Comparison of ENCODE assay signal across 10 cellular contexts in the genomic region with DNA sequence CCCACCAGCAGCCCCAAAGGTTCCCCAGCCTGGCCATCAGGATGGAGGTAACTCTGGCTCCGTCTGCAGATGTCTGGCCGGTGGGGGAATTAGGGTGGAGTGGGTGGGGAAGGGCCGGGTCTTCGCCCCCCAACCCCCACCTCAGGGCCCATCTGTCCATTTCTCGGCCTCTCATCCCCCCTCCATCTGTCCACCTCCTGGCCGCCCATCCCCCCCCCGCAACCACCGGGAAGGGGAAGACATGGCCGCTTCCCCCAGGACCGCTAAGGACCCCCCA. TPM values are rescaled to one million over a fixed set of nuclear protein-coding genes. Genes with fewer than 3 reads are reported as not detected.
DNase-seq lines count a peak whose midpoint lies in the region; ATAC-seq and TF ChIP-seq lines count a peak whose summit lies in the region.
"Had no signal": no experiment of that assay in that cellular context is flagged by ENCODE, and none has a peak within 500 bp of the region (broad histone marks: within the 10 kb centered on the region; RNA-seq: fewer than 3 reads in every experiment).

No MANE protein-coding gene starts in this region.

- no peak for TF ChIP-seq RAD21 in IMR-90 (IDR thresholded peaks at IDR 0.05; ENCODE audit: low read length)

- DNase-seq in IMR-90 (no peak), brain microvascular endothelial cell (no peak), HT-29 (ENCODE audit: low spot score) (no peak), GOT3 (lab: John Stamatoyannopoulos, UW) (no peak), cardiac septum (ENCODE audit: low spot score) (no peak)
- no peak for DNase-seq in natural killer cell treated with Interleukin-12 subunit alpha and Interleukin-12 subunit beta and Interleukin-15 and Interleukin-18, amount 100 ng/mL, for 72 hours (ENCODE audit: low spot score)
- DNase-seq: stimulated activated CD4-positive, alpha-beta T cell treated with anti-CD3 and anti-CD28 coated beads, Interleukin-4, amount 100 ng/mL, for 1 hour had no signal

- dilution Hi-C loops in IMR-90 (cut with HindIII; ENCODE audit: low sequenced_read_pairs, unreplicated experiment): no loop called here

- peak overlapping the region; percentile 76 for H2AK9ac ChIP-seq in IMR-90 (replicated peaks; ENCODE audit: low read depth, low read length, poor library complexity)

- H3K23ac ChIP-seq in IMR-90 (ENCODE audit: low read depth, low read length): no peak overlapping the region

- H3K36me3 Mint-ChIP-seq in natural killer cell treated with Interleukin-12 subunit alpha and Interleukin-12 subunit beta and Interleukin-15 and Interleukin-18, amount 100 ng/mL, for 72 hours: no peaks in the 10 kb centered on the region
- H3K36me3 Mint-ChIP-seq in stimulated activated memory B cell treated with anti-CD40 and anti-IgM and Interleukin-4, amounts not matched to agents 10 μg/mL and 1 μg/mL and 100 μg/mL, for 72 hours: peaks cover 6% of the 10 kb centered on the region

- H3K18ac ChIP-seq in IMR-90 (ENCODE audit: low read depth, low read length): no peak overlapping the region

- H3K27me3 ChIP-seq in BLaER1 (no peaks in the 10 kb centered on the region), IMR-90 (ENCODE audit: control insufficient read depth, insufficient read depth, low read length) (peaks cover 30% of the 10 kb centered on the region), brain microvascular endothelial cell (replicated peaks) (peaks cover 3% of the 10 kb centered on the region)

- peak overlapping the region; percentile 82 for H3K4me3 Mint-ChIP-seq in natural killer cell treated with Interleukin-12 subunit alpha and Interleukin-12 subunit beta and Interleukin-15 and Interleukin-18, amount 100 ng/mL, for 72 hours
- H3K4me3 Mint-ChIP-seq in stimulated activated memory B cell treated with anti-CD40 and anti-IgM and Interleukin-4, amounts not matched to agents 10 μg/mL and 1 μg/mL and 100 μg/mL, for 72 hours: no peak overlapping the region

- no TSS peak for BruUV-seq in IMR-90 (replicated peaks; lab: Mats Ljungman, UMichigan)

- peaks cover 40% of the 10 kb centered on the region for H3K36me3 ChIP-seq in BLaER1
- no peaks in the 10 kb centered on the region for H3K36me3 ChIP-seq in IMR-90 (ENCODE audit: control insufficient read depth, insufficient read depth, low read length)
- no peaks in the 10 kb centered on the region for H3K36me3 ChIP-seq in brain microvascular endothelial cell (replicated peaks)

- no peak overlapping the region for H2AK5ac ChIP-seq in IMR-90 (ENCODE audit: low read depth, low read length)

- no peaks in the 10 kb centered on the region for H3K9me3 Mint-ChIP-seq in natural killer cell treated with Interleukin-12 subunit alpha and Interleukin-12 subunit beta and Interleukin-15 and Interleukin-18, amount 100 ng/mL, for 72 hours
- no peaks in the 10 kb centered on the region for H3K9me3 Mint-ChIP-seq in stimulated activated memory B cell treated with anti-CD40 and anti-IgM and Interleukin-4, amounts not matched to agents 10 μg/mL and 1 μg/mL and 100 μg/mL, for 72 hours

- H3K56ac ChIP-seq in IMR-90 (ENCODE audit: extremely low read depth, insufficient read depth, low read length): no peak overlapping the region

- H3K9ac ChIP-seq in BLaER1 (peak overlapping the region; percentile 84), IMR-90 (ENCODE audit: low read depth, low read length) (no peak overlapping the region)

- TF ChIP-seq POLR2A in IMR-90 (IDR thresholded peaks at IDR 0.05; ENCODE audit: low read depth, low read length): no peak

- intact Hi-C loops in IMR-90 (cut with micrococcal nuclease) (no loop called here), cardiac septum (cut with DNase I) (loop anchor here (10.0 kb wide), 1 partner anchor 355 kb away; no protein-coding TSS in a partner anchor)

- H3K4me1 Mint-ChIP-seq in natural killer cell treated with Interleukin-12 subunit alpha and Interleukin-12 subunit beta and Interleukin-15 and Interleukin-18, amount 100 ng/mL, for 72 hours (ENCODE audit: low read depth in 2 of 2): peaks cover 28 to 33% of the 10 kb centered on the region in 2 donors
- H3K4me1 Mint-ChIP-seq in stimulated activated memory B cell treated with anti-CD40 and anti-IgM and Interleukin-4, amounts not matched to agents 10 μg/mL and 1 μg/mL and 100 μg/mL, for 72 hours: peaks cover 23% of the 10 kb centered on the region

- H3K9me3 ChIP-seq in BLaER1 (no peaks in the 10 kb centered on the region), IMR-90 (ENCODE audit: control insufficient read depth, insufficient read depth, low read length) (no peaks in the 10 kb centered on the region)

- no peak overlapping the region for H2BK5ac ChIP-seq in IMR-90 (ENCODE audit: low read depth, low read length, poor library complexity, severe bottlenecking)

- no peak for ATAC-seq in IMR-90 (ENCODE audit: low read depth)
- ATAC-seq in natural killer cell treated with Interleukin-12 subunit alpha and Interleukin-12 subunit beta and Interleukin-15 and Interleukin-18, amount 100 ng/mL, for 72 hours: no peak
- ATAC-seq in stimulated activated memory B cell treated with anti-CD40 and anti-IgM and Interleukin-4, amounts not matched to agents 10 μg/mL and 1 μg/mL and 100 μg/mL, for 72 hours: no peak

- H3K9me1 ChIP-seq in IMR-90 (ENCODE audit: insufficient read depth, low read length): no peaks in the 10 kb centered on the region

- H4K8ac ChIP-seq in IMR-90 (ENCODE audit: low read depth in 2 of 2, low read length in 2 of 2): no peak overlapping the region

- no peak overlapping the region for H4K91ac ChIP-seq in IMR-90 (ENCODE audit: insufficient read depth, low read depth, low read length)

- no peak overlapping the region for H2BK20ac ChIP-seq in IMR-90 (ENCODE audit: low read depth, low read length)

- POLR2A ChIA-PET in IMR-90 (lab: Charles Lee; ENCODE audit: unreplicated experiment): no interaction called here

- H3K4me3 ChIP-seq in BLaER1 (peak overlapping the region; percentile 84), IMR-90 (ENCODE audit: insufficient read depth, low read depth, low read length) (peak overlapping the region; percentile 69), brain microvascular endothelial cell (ENCODE audit: low read depth, low read length) (peak overlapping the region; percentile 52)

- H2AFZ ChIP-seq in IMR-90 (replicated peaks; ENCODE audit: low read length, poor library complexity): peak overlapping the region; percentile 89

- CTCF ChIA-PET in IMR-90 (lab: Yijun Ruan, JAX): no interaction called here

- no peak overlapping the region for H3K4ac ChIP-seq in IMR-90 (ENCODE audit: low read depth, low read length)

- H4K5ac ChIP-seq in IMR-90 (ENCODE audit: low read depth, low read length): no peak overlapping the region

- H4K20me1 ChIP-seq in BLaER1: peaks cover 76% of the 10 kb centered on the region
- no peaks in the 10 kb centered on the region; the same call in 1 of the 2 replicates for H4K20me1 ChIP-seq in IMR-90 (ENCODE audit: insufficient read depth, low read length)

- no peaks in the 10 kb centered on the region for H3K79me1 ChIP-seq in IMR-90 (ENCODE audit: low read depth in 1 of 2, low read length in 2 of 2)

- H3K14ac ChIP-seq in IMR-90 (replicated peaks; ENCODE audit: low read depth, low read length): no peak overlapping the region

- H3K4me1 ChIP-seq in BLaER1 (peaks cover 45% of the 10 kb centered on the region), IMR-90 (ENCODE audit: control insufficient read depth, insufficient read depth, low read length) (peaks cover 2% of the 10 kb centered on the region; the same call in 1 of the 2 replicates)

- in situ Hi-C loops in IMR-90 (cut with MboI; ENCODE audit: low sequenced_read_pairs): loop anchor here (10.0 kb wide), 1 partner anchor 365 kb away; no protein-coding TSS in a partner anchor
- in situ Hi-C loops in brain microvascular endothelial cell (cut with HindIII; ENCODE audit: low pct_ligation_motif_present, low sequenced_read_pairs): no loop called here

- H2BK120ac ChIP-seq in IMR-90 (ENCODE audit: low read depth, low read length): no peak overlapping the region

- TF ChIP-seq CTCF in IMR-90 (conservative IDR thresholded peaks at IDR 0.05; ENCODE audit: low read depth, low read length) (no peak), brain microvascular endothelial cell (IDR thresholded peaks at IDR 0.05; ENCODE audit: low read depth, low read length, missing control alignments) (no peak)

- H3K27me3 Mint-ChIP-seq in natural killer cell treated with Interleukin-12 subunit alpha and Interleukin-12 subunit beta and Interleukin-15 and Interleukin-18, amount 100 ng/mL, for 72 hours: no peaks in the 10 kb centered on the region
- H3K27me3 Mint-ChIP-seq in stimulated activated memory B cell treated with anti-CD40 and anti-IgM and Interleukin-4, amounts not matched to agents 10 μg/mL and 1 μg/mL and 100 μg/mL, for 72 hours: peaks cover 10% of the 10 kb centered on the region

- peak overlapping the region; percentile 97 for H3K4me2 ChIP-seq in BLaER1
- peak overlapping the region; percentile 60 for H3K4me2 ChIP-seq in IMR-90 (ENCODE audit: low read depth, low read length)

- H3K27ac ChIP-seq in BLaER1 (peak overlapping the region; percentile 80), IMR-90 (ENCODE audit: insufficient read depth, low read length) (no peak overlapping the region), brain microvascular endothelial cell (no peak overlapping the region)

- WGBS in IMR-90 (ENCODE audit: extremely low coverage in 2 of 2, insufficient read length in 1 of 2), 2 experiments: no CpG with 5 or more reads among the region's 10 CpGs

- H2BK15ac ChIP-seq in IMR-90 (ENCODE audit: low read depth, low read length): no peak overlapping the region

- H3K27ac Mint-ChIP-seq in natural killer cell treated with Interleukin-12 subunit alpha and Interleukin-12 subunit beta and Interleukin-15 and Interleukin-18, amount 100 ng/mL, for 72 hours: no peak overlapping the region
- H3K27ac Mint-ChIP-seq in stimulated activated memory B cell treated with anti-CD40 and anti-IgM and Interleukin-4, amounts not matched to agents 10 μg/mL and 1 μg/mL and 100 μg/mL, for 72 hours: no peak overlapping the region

RNA-seq across cellular contexts. Expression of a gene that starts 0.8 kb away (rescaled TPM):
- under 0.01 TPM in 2 replicates for total RNA-seq in IMR-90 (2012; rRNA removed)
- polyA plus RNA-seq in IMR-90 (2012; rRNA removed): 0.47 and 0.48 TPM in 2 replicates
- polyA plus RNA-seq in IMR-90 (2012; cell fraction: cytosol; rRNA removed): 0.32 and 1.2 TPM in 2 replicates
- 0.32 and 0.70 TPM in 2 replicates for polyA plus RNA-seq in IMR-90 (2012; cell fraction: nucleus; rRNA removed; ENCODE audit: low replicate concordance)
- total RNA-seq in natural killer cell treated with Interleukin-12 subunit alpha and Interleukin-12 subunit beta and Interleukin-15 and Interleukin-18, amount 100 ng/mL, for 72 hours: 1 to 10 TPM; 2.3 to 4.9 TPM
- 0.38 and 0.44 TPM in 2 replicates for total RNA-seq in HT-29 (2014; rRNA removed; shearing (Covaris generic))
- 0.27 TPM for total RNA-seq in cardiac septum

RNA-seq across cellular contexts. Expression of a gene that starts 16.0 kb away (rescaled TPM):
- 0.28 TPM in 1 of 2 replicates, not detected in the other for total RNA-seq in IMR-90 (2012; rRNA removed)
- 0.33 and 0.55 TPM in 2 replicates for polyA plus RNA-seq in IMR-90 (2012; rRNA removed)
- 0.48 TPM in 1 of 2 replicates, not detected in the other for polyA plus RNA-seq in IMR-90 (2012; cell fraction: cytosol; rRNA removed)
- polyA plus RNA-seq in IMR-90 (2012; cell fraction: nucleus; rRNA removed; ENCODE audit: low replicate concordance): 0.10 TPM in 1 of 2 replicates, not detected in the other
- 100 to 1,000 TPM; 185 to 242 TPM for total RNA-seq in natural killer cell treated with Interleukin-12 subunit alpha and Interleukin-12 subunit beta and Interleukin-15 and Interleukin-18, amount 100 ng/mL, for 72 hours
- not detected in 2 replicates for total RNA-seq in HT-29 (2014; rRNA removed; shearing (Covaris generic))
- total RNA-seq in cardiac septum: 17.5 TPM

RNA-seq across cellular contexts. Expression of a gene that starts 22.4 kb away (rescaled TPM):
- total RNA-seq in IMR-90 (2012; rRNA removed) (18.3 and 19.2 TPM in 2 replicates), cardiac septum (65.8 TPM)
- polyA plus RNA-seq in IMR-90 (2012; rRNA removed): 97.2 and 119 TPM in 2 replicates
- 55.1 and 108 TPM in 2 replicates for polyA plus RNA-seq in IMR-90 (2012; cell fraction: cytosol; rRNA removed)
- polyA plus RNA-seq in IMR-90 (2012; cell fraction: nucleus; rRNA removed; ENCODE audit: low replicate concordance): 123 and 257 TPM in 2 replicates
- total RNA-seq in natural killer cell treated with Interleukin-12 subunit alpha and Interleukin-12 subunit beta and Interleukin-15 and Interleukin-18, amount 100 ng/mL, for 72 hours: 10 to 100 TPM; 81.4 to 95.5 TPM
- 220 and 230 TPM in 2 replicates for total RNA-seq in HT-29 (2014; rRNA removed; shearing (Covaris generic))

RNA-seq across cellular contexts. Expression of a gene that starts 23.6 kb away (rescaled TPM):
- total RNA-seq in IMR-90 (2012; rRNA removed) (not detected in 2 replicates), cardiac septum (not detected)
- not detected in 2 replicates for polyA plus RNA-seq in IMR-90 (2012; rRNA removed)
- not detected in 2 replicates for polyA plus RNA-seq in IMR-90 (2012; cell fraction: cytosol; rRNA removed)
- not detected in 2 replicates for polyA plus RNA-seq in IMR-90 (2012; cell fraction: nucleus; rRNA removed; ENCODE audit: low replicate concordance)
- total RNA-seq in natural killer cell treated with Interleukin-12 subunit alpha and Interleukin-12 subunit beta and Interleukin-15 and Interleukin-18, amount 100 ng/mL, for 72 hours: under 1 TPM in 1 of 2 donors, not detected in 1; 0.36 TPM
- not detected in 2 replicates for total RNA-seq in HT-29 (2014; rRNA removed; shearing (Covaris generic))
- total RNA-seq: GM12878 had no signal
- polyA plus RNA-seq: GM12878 had no signal

RNA-seq across cellular contexts. Expression of a gene that starts 51.6 kb away (rescaled TPM):
- total RNA-seq in IMR-90 (2012; rRNA removed): not detected in 2 replicates
- not detected in 2 replicates for polyA plus RNA-seq in IMR-90 (2012; rRNA removed)
- polyA plus RNA-seq in IMR-90 (2012; cell fraction: cytosol; rRNA removed): not detected in 2 replicates
- polyA plus RNA-seq in IMR-90 (2012; cell fraction: nucleus; rRNA removed; ENCODE audit: low replicate concordance): not detected in 2 replicates
- total RNA-seq in natural killer cell treated with Interleukin-12 subunit alpha and Interleukin-12 subunit beta and Interleukin-15 and Interleukin-18, amount 100 ng/mL, for 72 hours: not detected
- total RNA-seq in HT-29 (2014; rRNA removed; shearing (Covaris generic)): not detected in 2 replicates
- not detected for total RNA-seq in cardiac septum
- total RNA-seq: GM12878 had no signal

Comparison
In these comparisons a context has a peak if more than half of its experiments do, and no peak if none do; other contexts are left out.
1. RNA of a gene that starts 16.0 kb away (total RNA-seq): 185 to 242 TPM in natural killer cell treated with Interleukin-12 subunit alpha and Interleukin-12 subunit beta and Interleukin-15 and Interleukin-18, amount 100 ng/mL, for 72 hours and 17.5 TPM in cardiac septum (single experiment); 0.28 TPM in IMR-90 and not detected in HT-29; every median in the first group is over 10 times any median in the second.
2. Peak in every context shown above with its lines, with median percentiles within 50 percentile points of each other: H3K4me3 ChIP-seq.